In genomic region chr9:28234133-28234898, GRCh38 we compare ENCODE assay signal across 24 cellular contexts.
A peak's percentile ranks its signal among the peaks of the same experiment; 100 is the strongest.
DNase-seq lines count a peak whose midpoint lies in the region; ATAC-seq, FAIRE-seq and TF ChIP-seq lines count a peak whose summit lies in the region.
"Had no signal": no experiment of that assay in that cellular context is flagged by ENCODE, and none has a peak within 500 bp of the region (broad histone marks: within the 10 kb centered on the region; RNA-seq: fewer than 3 reads in every experiment).

No MANE protein-coding gene starts in this region.

- no peak for ATAC-seq in HG02870 (IDR thresholded peaks at IDR 0.05; ENCODE audit: unreplicated experiment)
- no peak for ATAC-seq in GM18861 (IDR thresholded peaks at IDR 0.05; ENCODE audit: unreplicated experiment)
- no peak for ATAC-seq in CD4-positive, alpha-beta T cell (ENCODE audit: poor library complexity)
- ATAC-seq: activated naive CD4-positive, alpha-beta T cell treated with anti-CD3 and anti-CD28 coated beads, Interleukin-2, amount 50 U/mL, for 72 hours; activated T-helper 17 cell treated with anti-CD3 and anti-CD28 coated beads, Interleukin-2, amount 50 U/mL, for 72 hours; lower lobe of right lung had no signal

- H3K4me1 Mint-ChIP-seq in CD4-positive, alpha-beta T cell (ENCODE audit: low read depth) = no peaks in the 10 kb centered on the region
- H3K4me1 Mint-ChIP-seq: activated CD4-positive, alpha-beta T cell treated with anti-CD3 and anti-CD28 coated beads, Interleukin-2, amount 10 ng/mL, durations not matched to agents 24 days and 14 days; activated T-helper 17 cell treated with anti-CD3 and anti-CD28 coated beads, Interleukin-2, amount 50 U/mL, for 72 hours; IgD-negative memory B cell had no signal

- no peaks in the 10 kb centered on the region for H3K27me3 Mint-ChIP-seq in CD4-positive, alpha-beta T cell
- H3K27me3 Mint-ChIP-seq: activated CD4-positive, alpha-beta T cell treated with anti-CD3 and anti-CD28 coated beads, Interleukin-2, amount 10 ng/mL, durations not matched to agents 24 days and 14 days; activated T-helper 17 cell treated with anti-CD3 and anti-CD28 coated beads, Interleukin-2, amount 50 U/mL, for 72 hours; IgD-negative memory B cell had no signal

- CTCF ChIA-PET in CD4-positive, alpha-beta T cell (lab: Charles Lee) = no interaction called here

- no peaks in the 10 kb centered on the region for H3K9me3 ChIP-seq in CD4-positive, alpha-beta T cell (ENCODE audit: control insufficient read depth, low read length)
- H3K9me3 ChIP-seq: lower lobe of right lung, prostate gland, testis had no signal

- intact Hi-C loops in CD4-positive, alpha-beta T cell (cut with DNase I, micrococcal nuclease) = no loop called here

- TF ChIP-seq CTCF in CD4-positive, alpha-beta T cell (IDR thresholded peaks at IDR 0.05) = no peak

- H3K27ac Mint-ChIP-seq in CD4-positive, alpha-beta T cell = no peak overlapping the region
- H3K27ac Mint-ChIP-seq: activated CD4-positive, alpha-beta T cell treated with anti-CD3 and anti-CD28 coated beads, Interleukin-2, amount 10 ng/mL, durations not matched to agents 24 days and 14 days; activated naive CD4-positive, alpha-beta T cell treated with anti-CD3 and anti-CD28 coated beads, Interleukin-2, amount 50 U/mL, for 72 hours; activated T-helper 17 cell treated with anti-CD3 and anti-CD28 coated beads, Interleukin-2, amount 50 U/mL, for 72 hours; IgD-negative memory B cell; T-helper 1 cell treated with Interleukin-12 subunit alpha and Interleukin-12 subunit beta and Interleukin-4 antibody, amounts not matched to agents 30 μg/mL and 1 μg/mL, for 36 hours had no signal

- H3K27me3 ChIP-seq in CD4-positive, alpha-beta T cell (ENCODE audit: control insufficient read depth, insufficient read depth, low read length) = no peaks in the 10 kb centered on the region
- H3K27me3 ChIP-seq: testis had no signal

- FAIRE-seq in urothelium cell line (lab: Jason Lieb, UNC) = peak; percentile 69
- FAIRE-seq: frontal cortex had no signal

- no peak overlapping the region for H3K4me3 Mint-ChIP-seq in CD4-positive, alpha-beta T cell
- H3K4me3 Mint-ChIP-seq: activated CD4-positive, alpha-beta T cell treated with anti-CD3 and anti-CD28 coated beads, Interleukin-2, amount 10 ng/mL, durations not matched to agents 24 days and 14 days; activated T-helper 17 cell treated with anti-CD3 and anti-CD28 coated beads, Interleukin-2, amount 50 U/mL, for 72 hours; IgD-negative memory B cell; T-helper 1 cell treated with Interleukin-12 subunit alpha and Interleukin-12 subunit beta and Interleukin-4 antibody, amounts not matched to agents 30 μg/mL and 1 μg/mL, for 36 hours had no signal

- H3K36me3 Mint-ChIP-seq in CD4-positive, alpha-beta T cell (ENCODE audit: low read depth) = no peaks in the 10 kb centered on the region
- H3K36me3 Mint-ChIP-seq: activated naive CD4-positive, alpha-beta T cell treated with anti-CD3 and anti-CD28 coated beads, Interleukin-2, amount 50 U/mL, for 72 hours; IgD-negative memory B cell had no signal

- peaks cover 16% of the 10 kb centered on the region for H3K9me3 Mint-ChIP-seq in CD4-positive, alpha-beta T cell
- H3K9me3 Mint-ChIP-seq: activated CD4-positive, alpha-beta T cell treated with anti-CD3 and anti-CD28 coated beads, Interleukin-2, amount 10 ng/mL, durations not matched to agents 24 days and 14 days had no signal

- DNase-seq in LoVo (ENCODE audit: low spot score) (peak; percentile 12), SKM-1 (lab: John Stamatoyannopoulos, UW; ENCODE audit: unreplicated experiment) (peak; percentile 53), epithelial cell of prostate (ENCODE audit: low read depth, low spot score) (no peak), urothelium cell line (ENCODE audit: low spot score) (no peak)
- no peak for DNase-seq in CD4-positive, alpha-beta T cell
- DNase-seq: activated CD4-positive, alpha-beta T cell treated with anti-CD3 and anti-CD28 coated beads, Interleukin-2, amount 10 ng/mL, durations not matched to agents 24 days and 14 days; effector CD4-positive, alpha-beta T cell; erythroblast; hypothalamus; lower lobe of right lung; NCI-H187; Right ventricle myocardium superior; stimulated activated CD4-positive, alpha-beta T cell treated with anti-CD3 and anti-CD28 coated beads, Interleukin-4, amount 100 ng/mL, for 1 hour; stimulated activated naive CD4-positive, alpha-beta T cell; testis had no signal

- POLR2A ChIA-PET in CD4-positive, alpha-beta T cell (lab: Charles Lee) = no interaction called here

- H3K27ac ChIP-seq in epithelial cell of prostate = peak overlapping the region; percentile 45
- no peak overlapping the region for H3K27ac ChIP-seq in CD4-positive, alpha-beta T cell (ENCODE audit: low read depth, low read length)
- H3K27ac ChIP-seq: lower lobe of right lung, prostate gland, testis, VCaP had no signal

Comparison
In these comparisons a context has a peak if more than half of its experiments do, and no peak if none do; other contexts are left out.
1. DNase-seq: peak in LoVo (single experiment) and SKM-1 (single experiment); none in epithelial cell of prostate (single experiment), urothelium cell line (single experiment) and CD4-positive, alpha-beta T cell (0 of 10).